ENCODE assay signal across 9 cellular contexts in the genomic region with DNA sequence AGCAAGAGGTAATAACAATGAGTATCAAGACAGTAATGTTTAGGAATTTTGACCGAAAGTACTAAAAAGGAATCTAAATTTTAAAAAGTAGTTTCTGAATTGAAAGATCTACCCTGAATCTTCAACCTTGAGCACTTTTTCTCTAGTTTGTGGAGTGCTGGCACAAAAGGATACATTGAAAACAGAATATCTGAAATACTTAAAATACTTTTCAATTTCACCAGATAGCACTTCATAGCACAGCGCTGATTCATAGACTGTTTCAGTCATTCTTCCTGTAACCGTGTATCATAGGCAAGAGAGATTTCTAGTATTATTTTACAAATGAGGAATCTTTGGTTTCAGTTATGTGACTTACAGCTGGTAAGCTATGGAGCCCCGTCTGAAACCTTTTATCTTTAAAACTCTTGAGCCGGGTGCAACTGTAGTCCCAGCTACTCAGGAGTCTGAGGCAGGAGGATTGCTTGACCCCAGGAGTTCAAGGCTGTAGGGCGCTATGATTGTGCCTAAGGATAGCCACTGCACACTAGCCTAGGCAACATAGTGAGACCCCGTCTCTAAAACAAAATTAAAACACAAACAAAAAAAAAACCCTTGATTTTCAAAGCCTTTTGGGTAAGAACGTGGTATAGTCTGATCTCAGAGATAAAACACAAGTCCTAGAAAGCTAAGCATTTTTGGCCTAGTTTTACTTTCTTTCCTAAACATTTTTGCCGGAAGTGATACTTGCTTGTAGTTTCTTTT. TPM values are rescaled to one million over a fixed set of nuclear protein-coding genes. Genes with fewer than 3 reads are reported as not detected.
DNase-seq lines count a peak whose midpoint lies in the region; ATAC-seq and TF ChIP-seq lines count a peak whose summit lies in the region.
"Had no signal": no experiment of that assay in that cellular context is flagged by ENCODE, and none has a peak within 500 bp of the region (broad histone marks: within the 10 kb centered on the region; RNA-seq: fewer than 3 reads in every experiment).

No MANE protein-coding gene starts in this region.

- in situ Hi-C loops in G401 (cut with HindIII; ENCODE audit: low sequenced_read_pairs) = no loop called here

- peak; percentile 71 for DNase-seq in AG08395 (ENCODE audit: low spot score)
- peak; percentile 90 for DNase-seq in amniotic epithelial cell (ENCODE audit: low read depth)
- DNase-seq in kidney epithelial cell (ENCODE audit: low read depth) = peak; percentile 58
- no peak for DNase-seq in G401 (ENCODE audit: low spot score)
- no peak for DNase-seq in stimulated activated CD4-positive, alpha-beta T cell treated with anti-CD3 and anti-CD28 coated beads, Interleukin-2, amount 100 ng/mL, for 48 hours
- DNase-seq in GM20000 (ENCODE audit: low spot score) = no peak
- no peak for DNase-seq in midbrain (lab: John Stamatoyannopoulos, UW)
- DNase-seq: lower lobe of right lung had no signal

- ATAC-seq in HG02885 (IDR thresholded peaks at IDR 0.05; ENCODE audit: poor library complexity, unreplicated experiment) = peak; percentile 69

- TF ChIP-seq CTCF in kidney epithelial cell (IDR thresholded peaks at IDR 0.05; ENCODE audit: insufficient read depth, low read length, poor library complexity, severe bottlenecking) = no peak
- TF ChIP-seq CTCF in GM20000 (IDR thresholded peaks at IDR 0.05; ENCODE audit: extremely low read depth, missing control alignments) = no peak

- no peaks in the 10 kb centered on the region for H3K27me3 ChIP-seq in kidney epithelial cell (ENCODE audit: control insufficient read depth, insufficient read depth, low read length)

- no peak overlapping the region for H3K4me3 ChIP-seq in kidney epithelial cell (ENCODE audit: low read depth, low read length)
- H3K4me3 ChIP-seq: lower lobe of right lung had no signal

- no peaks in the 10 kb centered on the region for H3K36me3 ChIP-seq in kidney epithelial cell (ENCODE audit: control insufficient read depth, insufficient read depth, low read length)

RNA-seq across cellular contexts. Expression of a gene that starts 35.1 kb away (rescaled TPM):
- 16.3 and 17.2 TPM in 2 replicates for total RNA-seq in kidney epithelial cell
- 1.4 and 5.0 TPM in 2 replicates for total RNA-seq in G401 (2014; rRNA removed; shearing (Covaris generic))

Comparison
In these comparisons a context has a peak if more than half of its experiments do, and no peak if none do; other contexts are left out.
1. DNase-seq: peak in AG08395 (single experiment), amniotic epithelial cell (single experiment) and kidney epithelial cell (single experiment); none in G401 (single experiment), stimulated activated CD4-positive, alpha-beta T cell treated with anti-CD3 and anti-CD28 coated beads, Interleukin-2, amount 100 ng/mL, for 48 hours (0 of 2), GM20000 (single experiment) and midbrain (single experiment).